ENCODE assay signal across 2 cellular contexts in the genomic region with DNA sequence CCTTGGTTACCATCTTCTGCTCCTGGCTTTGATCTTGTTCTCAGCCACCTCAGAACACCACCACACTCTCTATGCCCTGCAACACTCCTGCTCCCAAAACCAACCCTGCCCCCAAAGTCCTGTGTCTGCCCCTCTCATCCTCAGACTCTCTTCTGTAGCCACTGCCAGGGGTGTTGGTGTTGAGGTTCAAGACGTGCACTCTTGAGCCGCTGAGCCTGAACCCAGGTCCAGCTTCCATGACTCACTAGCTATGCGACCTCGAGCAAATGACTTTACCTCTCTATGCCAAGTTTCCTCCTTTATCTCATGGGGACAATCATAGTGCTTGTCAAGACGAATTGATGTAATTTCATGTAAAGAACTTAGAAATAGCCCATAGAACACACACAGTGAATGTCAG.
TF ChIP-seq lines count a peak whose summit lies in the region.

No MANE protein-coding gene starts in this region.

TF ChIP-seq in GM23338, 12 proteins besides CTCF, POLR2A, EP300 and RAD21:
- TF ChIP-seq, protein P1, sequence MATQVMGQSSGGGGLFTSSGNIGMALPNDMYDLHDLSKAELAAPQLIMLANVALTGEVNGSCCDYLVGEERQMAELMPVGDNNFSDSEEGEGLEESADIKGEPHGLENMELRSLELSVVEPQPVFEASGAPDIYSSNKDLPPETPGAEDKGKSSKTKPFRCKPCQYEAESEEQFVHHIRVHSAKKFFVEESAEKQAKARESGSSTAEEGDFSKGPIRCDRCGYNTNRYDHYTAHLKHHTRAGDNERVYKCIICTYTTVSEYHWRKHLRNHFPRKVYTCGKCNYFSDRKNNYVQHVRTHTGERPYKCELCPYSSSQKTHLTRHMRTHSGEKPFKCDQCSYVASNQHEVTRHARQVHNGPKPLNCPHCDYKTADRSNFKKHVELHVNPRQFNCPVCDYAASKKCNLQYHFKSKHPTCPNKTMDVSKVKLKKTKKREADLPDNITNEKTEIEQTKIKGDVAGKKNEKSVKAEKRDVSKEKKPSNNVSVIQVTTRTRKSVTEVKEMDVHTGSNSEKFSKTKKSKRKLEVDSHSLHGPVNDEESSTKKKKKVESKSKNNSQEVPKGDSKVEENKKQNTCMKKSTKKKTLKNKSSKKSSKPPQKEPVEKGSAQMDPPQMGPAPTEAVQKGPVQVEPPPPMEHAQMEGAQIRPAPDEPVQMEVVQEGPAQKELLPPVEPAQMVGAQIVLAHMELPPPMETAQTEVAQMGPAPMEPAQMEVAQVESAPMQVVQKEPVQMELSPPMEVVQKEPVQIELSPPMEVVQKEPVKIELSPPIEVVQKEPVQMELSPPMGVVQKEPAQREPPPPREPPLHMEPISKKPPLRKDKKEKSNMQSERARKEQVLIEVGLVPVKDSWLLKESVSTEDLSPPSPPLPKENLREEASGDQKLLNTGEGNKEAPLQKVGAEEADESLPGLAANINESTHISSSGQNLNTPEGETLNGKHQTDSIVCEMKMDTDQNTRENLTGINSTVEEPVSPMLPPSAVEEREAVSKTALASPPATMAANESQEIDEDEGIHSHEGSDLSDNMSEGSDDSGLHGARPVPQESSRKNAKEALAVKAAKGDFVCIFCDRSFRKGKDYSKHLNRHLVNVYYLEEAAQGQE (IDR thresholded peaks at IDR 0.05; ENCODE audit: unreplicated experiment) = no peak

TF ChIP-seq in WTC11, 78 proteins besides CTCF, POLR2A, EP300 and RAD21 (continued from another document):
- TF ChIP-seq, protein P2, sequence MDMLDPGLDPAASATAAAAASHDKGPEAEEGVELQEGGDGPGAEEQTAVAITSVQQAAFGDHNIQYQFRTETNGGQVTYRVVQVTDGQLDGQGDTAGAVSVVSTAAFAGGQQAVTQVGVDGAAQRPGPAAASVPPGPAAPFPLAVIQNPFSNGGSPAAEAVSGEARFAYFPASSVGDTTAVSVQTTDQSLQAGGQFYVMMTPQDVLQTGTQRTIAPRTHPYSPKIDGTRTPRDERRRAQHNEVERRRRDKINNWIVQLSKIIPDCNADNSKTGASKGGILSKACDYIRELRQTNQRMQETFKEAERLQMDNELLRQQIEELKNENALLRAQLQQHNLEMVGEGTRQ (CRISPR knock-in tag; IDR thresholded peaks at IDR 0.05) = no peak
- TF ChIP-seq, protein P3, sequence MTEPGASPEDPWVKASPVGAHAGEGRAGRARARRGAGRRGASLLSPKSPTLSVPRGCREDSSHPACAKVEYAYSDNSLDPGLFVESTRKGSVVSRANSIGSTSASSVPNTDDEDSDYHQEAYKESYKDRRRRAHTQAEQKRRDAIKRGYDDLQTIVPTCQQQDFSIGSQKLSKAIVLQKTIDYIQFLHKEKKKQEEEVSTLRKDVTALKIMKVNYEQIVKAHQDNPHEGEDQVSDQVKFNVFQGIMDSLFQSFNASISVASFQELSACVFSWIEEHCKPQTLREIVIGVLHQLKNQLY (CRISPR knock-in tag; IDR thresholded peaks at IDR 0.05) = no peak
- no peak for TF ChIP-seq MXD4 (CRISPR knock-in tag; IDR thresholded peaks at IDR 0.05; ENCODE audit: borderline replicate concordance)
- no peak for TF ChIP-seq FOXK1 (CRISPR knock-in tag; IDR thresholded peaks at IDR 0.05)
- TF ChIP-seq RELA (CRISPR knock-in tag; IDR thresholded peaks at IDR 0.05; ENCODE audit: borderline replicate concordance) = no peak
- TF ChIP-seq, protein P4, sequence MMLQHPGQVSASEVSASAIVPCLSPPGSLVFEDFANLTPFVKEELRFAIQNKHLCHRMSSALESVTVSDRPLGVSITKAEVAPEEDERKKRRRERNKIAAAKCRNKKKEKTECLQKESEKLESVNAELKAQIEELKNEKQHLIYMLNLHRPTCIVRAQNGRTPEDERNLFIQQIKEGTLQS (CRISPR knock-in tag; conservative IDR thresholded peaks at IDR 0.05) = no peak
- TF ChIP-seq ESRRA (CRISPR knock-in tag; IDR thresholded peaks at IDR 0.05; ENCODE audit: borderline replicate concordance) = no peak
- TF ChIP-seq TEAD1 (CRISPR knock-in tag; IDR thresholded peaks at IDR 0.05) = no peak
- TF ChIP-seq, protein P5, sequence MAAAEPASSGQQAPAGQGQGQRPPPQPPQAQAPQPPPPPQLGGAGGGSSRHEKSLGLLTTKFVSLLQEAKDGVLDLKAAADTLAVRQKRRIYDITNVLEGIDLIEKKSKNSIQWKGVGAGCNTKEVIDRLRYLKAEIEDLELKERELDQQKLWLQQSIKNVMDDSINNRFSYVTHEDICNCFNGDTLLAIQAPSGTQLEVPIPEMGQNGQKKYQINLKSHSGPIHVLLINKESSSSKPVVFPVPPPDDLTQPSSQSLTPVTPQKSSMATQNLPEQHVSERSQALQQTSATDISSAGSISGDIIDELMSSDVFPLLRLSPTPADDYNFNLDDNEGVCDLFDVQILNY (CRISPR knock-in tag; IDR thresholded peaks at IDR 0.05) = no peak
- TF ChIP-seq, protein P6, sequence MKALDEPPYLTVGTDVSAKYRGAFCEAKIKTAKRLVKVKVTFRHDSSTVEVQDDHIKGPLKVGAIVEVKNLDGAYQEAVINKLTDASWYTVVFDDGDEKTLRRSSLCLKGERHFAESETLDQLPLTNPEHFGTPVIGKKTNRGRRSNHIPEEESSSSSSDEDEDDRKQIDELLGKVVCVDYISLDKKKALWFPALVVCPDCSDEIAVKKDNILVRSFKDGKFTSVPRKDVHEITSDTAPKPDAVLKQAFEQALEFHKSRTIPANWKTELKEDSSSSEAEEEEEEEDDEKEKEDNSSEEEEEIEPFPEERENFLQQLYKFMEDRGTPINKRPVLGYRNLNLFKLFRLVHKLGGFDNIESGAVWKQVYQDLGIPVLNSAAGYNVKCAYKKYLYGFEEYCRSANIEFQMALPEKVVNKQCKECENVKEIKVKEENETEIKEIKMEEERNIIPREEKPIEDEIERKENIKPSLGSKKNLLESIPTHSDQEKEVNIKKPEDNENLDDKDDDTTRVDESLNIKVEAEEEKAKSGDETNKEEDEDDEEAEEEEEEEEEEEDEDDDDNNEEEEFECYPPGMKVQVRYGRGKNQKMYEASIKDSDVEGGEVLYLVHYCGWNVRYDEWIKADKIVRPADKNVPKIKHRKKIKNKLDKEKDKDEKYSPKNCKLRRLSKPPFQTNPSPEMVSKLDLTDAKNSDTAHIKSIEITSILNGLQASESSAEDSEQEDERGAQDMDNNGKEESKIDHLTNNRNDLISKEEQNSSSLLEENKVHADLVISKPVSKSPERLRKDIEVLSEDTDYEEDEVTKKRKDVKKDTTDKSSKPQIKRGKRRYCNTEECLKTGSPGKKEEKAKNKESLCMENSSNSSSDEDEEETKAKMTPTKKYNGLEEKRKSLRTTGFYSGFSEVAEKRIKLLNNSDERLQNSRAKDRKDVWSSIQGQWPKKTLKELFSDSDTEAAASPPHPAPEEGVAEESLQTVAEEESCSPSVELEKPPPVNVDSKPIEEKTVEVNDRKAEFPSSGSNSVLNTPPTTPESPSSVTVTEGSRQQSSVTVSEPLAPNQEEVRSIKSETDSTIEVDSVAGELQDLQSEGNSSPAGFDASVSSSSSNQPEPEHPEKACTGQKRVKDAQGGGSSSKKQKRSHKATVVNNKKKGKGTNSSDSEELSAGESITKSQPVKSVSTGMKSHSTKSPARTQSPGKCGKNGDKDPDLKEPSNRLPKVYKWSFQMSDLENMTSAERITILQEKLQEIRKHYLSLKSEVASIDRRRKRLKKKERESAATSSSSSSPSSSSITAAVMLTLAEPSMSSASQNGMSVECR (CRISPR knock-in tag; IDR thresholded peaks at IDR 0.05; ENCODE audit: borderline replicate concordance) = no peak
- TF ChIP-seq ZNF121 (CRISPR knock-in tag; IDR thresholded peaks at IDR 0.05) = no peak
